16 cellular contexts compared by ENCODE assay signal in the genomic region with DNA sequence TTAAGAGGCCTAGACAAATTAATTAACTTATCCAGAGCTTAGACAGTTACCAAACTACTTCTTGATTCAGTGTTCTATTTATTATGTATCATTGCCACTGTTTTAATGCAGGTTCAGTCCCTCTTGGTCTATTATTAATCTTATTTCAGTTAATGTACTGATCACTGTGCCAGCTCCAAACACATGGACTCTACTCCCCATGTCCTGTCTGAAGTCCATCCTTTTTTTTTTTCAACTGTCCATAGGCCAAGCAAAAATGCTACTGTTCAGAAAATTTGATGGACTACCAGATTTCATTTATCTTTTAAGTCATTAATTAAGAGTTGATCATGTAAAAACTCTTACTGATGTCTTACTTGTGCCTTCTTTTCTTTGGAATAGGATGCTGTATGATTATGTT. TPM values are rescaled to one million over a fixed set of nuclear protein-coding genes. Genes with fewer than 3 reads are reported as not detected.
DNase-seq lines count a peak whose midpoint lies in the region; ATAC-seq and TF ChIP-seq lines count a peak whose summit lies in the region.
"Had no signal": no experiment of that assay in that cellular context is flagged by ENCODE, and none has a peak within 500 bp of the region (broad histone marks: within the 10 kb centered on the region; RNA-seq: fewer than 3 reads in every experiment).

No MANE protein-coding gene starts in this region.

- no peak overlapping the region for H2AFZ ChIP-seq in mammary epithelial cell (ENCODE audit: low read depth, low read length)
- H2AFZ ChIP-seq: GM23248 had no signal

- H3K27ac ChIP-seq in SK-N-MC (peak overlapping the region; percentile 20; the same call in 1 of the 2 replicates), right lobe of liver (no peak overlapping the region), mammary epithelial cell (ENCODE audit: insufficient read depth, low read depth, low read length) (no peak overlapping the region)
- H3K27ac ChIP-seq: GM23248 had no signal

- CTCF ChIA-PET in mammary epithelial cell (lab: Charles Lee; ENCODE audit: low non-redundant PET) = no interaction called here

- H3K9ac ChIP-seq in SK-N-MC (ENCODE audit: insufficient read length) (no peak overlapping the region), mammary epithelial cell (ENCODE audit: insufficient read depth, low read length) (no peak overlapping the region)
- H3K9ac ChIP-seq: GM23248 had no signal

- ATAC-seq in T-helper 17 cell (no peak), right lobe of liver (peak; percentile 43 to 64 (median 58)), HG03469 (IDR thresholded peaks at IDR 0.05; ENCODE audit: unreplicated experiment) (no peak)

- no peak for TF ChIP-seq CTCF in right lobe of liver (IDR thresholded peaks at IDR 0.05)
- no peak for TF ChIP-seq CTCF in mammary epithelial cell (conservative IDR thresholded peaks at IDR 0.05 in 1 of 2, IDR thresholded peaks at IDR 0.05 in 1 of 2; ENCODE audit: extremely low read depth in 1 of 2, insufficient read depth in 1 of 2, low read depth in 1 of 2, low read length in 2 of 2)

- no peaks in the 10 kb centered on the region for H4K20me1 ChIP-seq in mammary epithelial cell (ENCODE audit: insufficient read depth, low read length)

- dilution Hi-C loops in mammary epithelial cell (cut with HindIII; ENCODE audit: low sequenced_read_pairs) = loop anchor here (5.0 kb wide), 1 partner anchor 118 kb away; no protein-coding TSS in a partner anchor

- H3K4me1 Mint-ChIP-seq in T-helper 17 cell = peaks cover 5% of the 10 kb centered on the region

- no peak overlapping the region for H3K4me2 ChIP-seq in mammary epithelial cell (ENCODE audit: insufficient read depth, low read depth, low read length)

- H3K4me3 Mint-ChIP-seq in T-helper 17 cell = no peak overlapping the region
- H3K4me3 Mint-ChIP-seq: CD4-positive, alpha-beta memory T cell had no signal

- peak overlapping the region; percentile 37 for H3K27ac Mint-ChIP-seq in T-helper 17 cell

- BruUV-seq in mammary epithelial cell (replicated peaks; lab: Mats Ljungman, UMichigan) = no TSS peak

- DNase-seq in SK-N-MC (ENCODE audit: low read depth, low spot score) = no peak
- DNase-seq in T-helper 17 cell = no peak
- DNase-seq in right lobe of liver = no peak
- no peak for DNase-seq in SKM-1 (lab: John Stamatoyannopoulos, UW; ENCODE audit: unreplicated experiment)
- DNase-seq in mammary epithelial cell = no peak
- DNase-seq: C1 segment of cervical spinal cord; Calu3; CD4-positive, alpha-beta memory T cell; COR-L47; DMS53; DMS79 treated with DMSO at 0.1 percent for 48 hours; GF-D8; GM23248; H7; HCEC 1CT had no signal

- no peaks in the 10 kb centered on the region for H3K27me3 Mint-ChIP-seq in T-helper 17 cell
- H3K27me3 Mint-ChIP-seq: CD4-positive, alpha-beta memory T cell had no signal

- intact Hi-C loops in right lobe of liver (cut with DNase I) (no loop called here), mammary epithelial cell (cut with micrococcal nuclease) (no loop called here)

- peaks cover 64% of the 10 kb centered on the region for H3K36me3 ChIP-seq in SK-N-MC (ENCODE audit: insufficient read depth, low read length)
- H3K36me3 ChIP-seq in right lobe of liver = no peaks in the 10 kb centered on the region
- H3K36me3 ChIP-seq in mammary epithelial cell (ENCODE audit: insufficient read depth, low read length) = peaks cover 4% of the 10 kb centered on the region

- peaks cover 6% of the 10 kb centered on the region for H3K36me3 Mint-ChIP-seq in T-helper 17 cell (ENCODE audit: low read depth)

- H3K79me2 ChIP-seq in mammary epithelial cell (ENCODE audit: insufficient read depth, low read length) = peaks cover 8% of the 10 kb centered on the region

- H3K4me1 ChIP-seq in right lobe of liver = peaks cover 0 to under 1% (median 0%) of the 10 kb centered on the region in 4 donors
- no peaks in the 10 kb centered on the region for H3K4me1 ChIP-seq in mammary epithelial cell (ENCODE audit: insufficient read depth, low read length)

- H3K4me3 ChIP-seq in SK-N-MC (no peak overlapping the region), right lobe of liver (no peak overlapping the region), mammary epithelial cell (replicated peaks in 1 of 3; ENCODE audit: insufficient read depth in 1 of 3, low read depth in 2 of 3, low read length in 3 of 3) (no peak overlapping the region)
- H3K4me3 ChIP-seq: GM23248 had no signal

- in situ Hi-C loops in mammary epithelial cell (cut with MboI; ENCODE audit: low sequenced_read_pairs in 2 of 2) = no loop called here

- H3K9me3 ChIP-seq in SK-N-MC (ENCODE audit: low read depth, low read length) (no peaks in the 10 kb centered on the region), T-helper 17 cell (ENCODE audit: control insufficient read depth, low read length, poor library complexity, severe bottlenecking) (no peaks in the 10 kb centered on the region), right lobe of liver (no peaks in the 10 kb centered on the region), mammary epithelial cell (replicated peaks; ENCODE audit: insufficient read depth, low read length) (no peaks in the 10 kb centered on the region)

- H3K27me3 ChIP-seq in right lobe of liver = no peaks in the 10 kb centered on the region
- no peaks in the 10 kb centered on the region for H3K27me3 ChIP-seq in mammary epithelial cell (ENCODE audit: insufficient read depth, low read length)

- TF ChIP-seq POLR2A in right lobe of liver (IDR thresholded peaks at IDR 0.05) = no peak

RNA-seq across cellular contexts. Expression of gene POLD3, which starts 11.9 kb away (rescaled TPM):
- total RNA-seq in T-helper 17 cell (10 to 100 TPM; 10.8 to 11.1 TPM), right lobe of liver (1 to 10 TPM; 2.9 to 5.7 (median 5.1) TPM), mammary epithelial cell (10 to 100 TPM; 11.0 to 26.8 TPM)
- polyA plus RNA-seq in mammary epithelial cell = 17.0 TPM
- polyA minus RNA-seq in mammary epithelial cell = 92.0 TPM

Comparison
In these comparisons a context has a peak if more than half of its experiments do, and no peak if none do; other contexts are left out.
1. ATAC-seq: peak in right lobe of liver (4 of 4); none in T-helper 17 cell (single experiment) and HG03469 (single experiment).